Comparison of ENCODE assay signal across 13 cellular contexts in genomic region chr6:111842271-111842822, GRCh38. TPM values are rescaled to one million over a fixed set of nuclear protein-coding genes. Genes with fewer than 3 reads are reported as not detected.
DNase-seq lines count a peak whose midpoint lies in the region; ATAC-seq and TF ChIP-seq lines count a peak whose summit lies in the region.
"Had no signal": no experiment of that assay in that cellular context is flagged by ENCODE, and none has a peak within 500 bp of the region (broad histone marks: within the 10 kb centered on the region; RNA-seq: fewer than 3 reads in every experiment).

No MANE protein-coding gene starts in this region.

- no peak overlapping the region for H4K5ac ChIP-seq in IMR-90 (ENCODE audit: low read depth, low read length)

- peak overlapping the region; percentile 59 for H2AFZ ChIP-seq in IMR-90 (replicated peaks; ENCODE audit: low read length, poor library complexity)
- H2AFZ ChIP-seq in OCI-LY7 (ENCODE audit: low read length): no peak overlapping the region
- H2AFZ ChIP-seq in hepatocyte: no peak overlapping the region

- peak overlapping the region; percentile 87; the same call in 1 of the 3 replicates for H2BK15ac ChIP-seq in IMR-90 (ENCODE audit: low read depth, low read length)

- 0 out of 2 replicates have a peak overlapping the region, but pooled peaks have one; percentile 39 for H3K23ac ChIP-seq in IMR-90 (ENCODE audit: low read depth, low read length)

- no peak for TF ChIP-seq CTCF in IMR-90 (conservative IDR thresholded peaks at IDR 0.05; ENCODE audit: low read depth, low read length)
- TF ChIP-seq CTCF in OCI-LY7 (conservative IDR thresholded peaks at IDR 0.05; ENCODE audit: low read length): no peak
- no peak for TF ChIP-seq CTCF in hepatocyte (IDR thresholded peaks at IDR 0.05; ENCODE audit: poor library complexity)
- no peak for TF ChIP-seq CTCF in spleen (IDR thresholded peaks at IDR 0.05 in 8 of 11, conservative IDR thresholded peaks at IDR 0.05 in 3 of 11)
- no peak for TF ChIP-seq CTCF in A673 (conservative IDR thresholded peaks at IDR 0.05; ENCODE audit: low read depth, low read length)

- H3K4me1 ChIP-seq in IMR-90 (ENCODE audit: control insufficient read depth, insufficient read depth, low read length) (peaks cover 21% of the 10 kb centered on the region), OCI-LY7 (ENCODE audit: insufficient read depth, low read length, poor library complexity, severe bottlenecking) (peaks cover 32% of the 10 kb centered on the region), hepatocyte (ENCODE audit: insufficient read depth) (peaks cover 37% of the 10 kb centered on the region), spleen (peaks cover 51 to 100% (median 92%) of the 10 kb centered on the region in 6 donors), A673 (ENCODE audit: insufficient read depth, low read length, poor library complexity, severe bottlenecking) (no peaks in the 10 kb centered on the region)

- peak overlapping the region; percentile 18; the same call in 1 of the 2 replicates for H3K18ac ChIP-seq in IMR-90 (ENCODE audit: low read depth, low read length)

- intact Hi-C loops in IMR-90 (cut with micrococcal nuclease): no loop called here
- intact Hi-C loops in OCI-LY7 (cut with micrococcal nuclease; ENCODE audit: unreplicated experiment): loop anchor here (5.0 kb wide), 1 partner anchor 75 kb away; no protein-coding TSS in a partner anchor
- intact Hi-C loops in spleen (cut with DNase I; ENCODE audit: low total_unique reads): no loop called here
- intact Hi-C loops in A673 (cut with micrococcal nuclease; ENCODE audit: unreplicated experiment): no loop called here

- POLR2A ChIA-PET in IMR-90 (lab: Charles Lee; ENCODE audit: unreplicated experiment): no interaction called here
- POLR2A ChIA-PET in OCI-LY7 (lab: Charles Lee): interaction anchor here (0.6 to 1.0 kb wide), 3 partner anchors 26 to 244 kb away, joined by 3 to 5 read pairs (median 3); no protein-coding TSS in a partner anchor
- POLR2A ChIA-PET in A673 (lab: Charles Lee; ENCODE audit: low non-redundant PET): no interaction called here

- H4K20me1 ChIP-seq in IMR-90 (ENCODE audit: insufficient read depth, low read length) (peaks cover 7% of the 10 kb centered on the region; the same call in 1 of the 2 replicates), OCI-LY7 (ENCODE audit: insufficient read depth, low read length) (no peaks in the 10 kb centered on the region), hepatocyte (ENCODE audit: insufficient read depth, poor library complexity, severe bottlenecking) (no peaks in the 10 kb centered on the region)

- H3K56ac ChIP-seq in IMR-90 (ENCODE audit: extremely low read depth, insufficient read depth, low read length): no peak overlapping the region

- no peak overlapping the region for H3K9ac ChIP-seq in IMR-90 (ENCODE audit: low read depth, low read length)

- dilution Hi-C loops in IMR-90 (cut with HindIII; ENCODE audit: low sequenced_read_pairs, unreplicated experiment): no loop called here

- peak overlapping the region; percentile 63; the same call in 1 of the 2 replicates for H3K27ac ChIP-seq in IMR-90 (ENCODE audit: insufficient read depth, low read length)
- H3K27ac ChIP-seq in OCI-LY7 (ENCODE audit: low read depth, low read length, poor library complexity, severe bottlenecking): no peak overlapping the region
- peak overlapping the region; percentile 54 for H3K27ac ChIP-seq in hepatocyte
- H3K27ac ChIP-seq in spleen: peak overlapping the region in 7 of 8 donors; percentile 51 to 84 (median 76)
- H3K27ac ChIP-seq in A673 (ENCODE audit: low read depth, low read length, poor library complexity, severe bottlenecking): no peak overlapping the region
- H3K27ac ChIP-seq: upper lobe of right lung had no signal

- no peaks in the 10 kb centered on the region for H3K79me2 ChIP-seq in OCI-LY7 (ENCODE audit: insufficient read depth, low read depth, low read length)
- peaks cover 24% of the 10 kb centered on the region for H3K79me2 ChIP-seq in hepatocyte

- H3K9me2 ChIP-seq in OCI-LY7 (ENCODE audit: insufficient read depth, low read length) (no peaks in the 10 kb centered on the region), hepatocyte (replicated peaks; ENCODE audit: insufficient read depth) (no peaks in the 10 kb centered on the region)

- ATAC-seq in IMR-90 (ENCODE audit: low read depth): no peak
- ATAC-seq in GM18873 (IDR thresholded peaks at IDR 0.05; ENCODE audit: low FRiP score, unreplicated experiment): no peak

- no peak overlapping the region for H2AK9ac ChIP-seq in IMR-90 (replicated peaks; ENCODE audit: low read depth, low read length, poor library complexity)

- H3K4me3 ChIP-seq in IMR-90 (ENCODE audit: insufficient read depth, low read depth, low read length) (no peak overlapping the region), OCI-LY7 (ENCODE audit: low read depth, low read length, poor library complexity, severe bottlenecking) (no peak overlapping the region), hepatocyte (no peak overlapping the region), spleen (peak overlapping the region in 1 of 8 donors; percentile 16), A673 (ENCODE audit: low read depth, low read length, poor library complexity, severe bottlenecking) (no peak overlapping the region)
- H3K4me3 ChIP-seq: mucosa of descending colon, upper lobe of right lung had no signal

- H3K9me3 ChIP-seq in IMR-90 (ENCODE audit: control insufficient read depth, insufficient read depth, low read length) (no peaks in the 10 kb centered on the region), OCI-LY7 (ENCODE audit: low read length) (no peaks in the 10 kb centered on the region), hepatocyte (ENCODE audit: low read depth) (no peaks in the 10 kb centered on the region), spleen (no peaks in the 10 kb centered on the region), A673 (ENCODE audit: low read depth, low read length, poor library complexity, severe bottlenecking) (no peaks in the 10 kb centered on the region)
- H3K9me3 ChIP-seq: mucosa of descending colon, upper lobe of right lung had no signal

- CTCF ChIA-PET in IMR-90 (lab: Yijun Ruan, JAX) (no interaction called here), OCI-LY7 (lab: Charles Lee; ENCODE audit: unreplicated experiment) (no interaction called here), A673 (lab: Charles Lee) (no interaction called here)

- peak overlapping the region; percentile 29 to 57; a peak in 1 of 4 replicates for H4K8ac ChIP-seq in IMR-90 (ENCODE audit: low read depth in 2 of 2, low read length in 2 of 2)

- in situ Hi-C loops in IMR-90 (cut with MboI; ENCODE audit: low sequenced_read_pairs): no loop called here

- H3K79me1 ChIP-seq in IMR-90 (ENCODE audit: low read depth in 1 of 2, low read length in 2 of 2): peaks cover 32 to 45% of the 10 kb centered on the region in 2 experiments

- peak overlapping the region; percentile 52; the same call in 1 of the 2 replicates for H2BK20ac ChIP-seq in IMR-90 (ENCODE audit: low read depth, low read length)

- H3K14ac ChIP-seq in IMR-90 (replicated peaks; ENCODE audit: low read depth, low read length): peak overlapping the region; percentile 68; the same call in 1 of the 2 replicates

- H2BK5ac ChIP-seq in IMR-90 (ENCODE audit: low read depth, low read length, poor library complexity, severe bottlenecking): peak overlapping the region; percentile 30

- TF ChIP-seq RAD21 in IMR-90 (IDR thresholded peaks at IDR 0.05; ENCODE audit: low read length): no peak

- H4K91ac ChIP-seq in IMR-90 (ENCODE audit: insufficient read depth, low read depth, low read length): peak overlapping the region; percentile 48; the same call in 1 of the 2 replicates

- H3K27me3 ChIP-seq in IMR-90 (ENCODE audit: control insufficient read depth, insufficient read depth, low read length): no peaks in the 10 kb centered on the region
- H3K27me3 ChIP-seq in hepatocyte: no peaks in the 10 kb centered on the region
- H3K27me3 ChIP-seq in spleen (replicated peaks in 1 of 7): no peaks in the 10 kb centered on the region
- H3K27me3 ChIP-seq in A673 (replicated peaks; ENCODE audit: insufficient read depth, low read depth, low read length, poor library complexity): no peaks in the 10 kb centered on the region
- H3K27me3 ChIP-seq: upper lobe of right lung had no signal

- peak overlapping the region; percentile 63 for H2BK120ac ChIP-seq in IMR-90 (ENCODE audit: low read depth, low read length)

- H3K9me1 ChIP-seq in IMR-90 (ENCODE audit: insufficient read depth, low read length): peaks cover 10% of the 10 kb centered on the region

- H3K36me3 ChIP-seq in IMR-90 (ENCODE audit: control insufficient read depth, insufficient read depth, low read length) (peaks cover 8% of the 10 kb centered on the region; the same call in 1 of the 2 replicates), OCI-LY7 (ENCODE audit: insufficient read depth, low read length) (0 out of 2 replicates have a peak, but pooled peaks cover 8% of the 10 kb centered on the region), hepatocyte (replicated peaks; ENCODE audit: insufficient read depth, low read depth) (no peaks in the 10 kb centered on the region), spleen (peaks cover 0 to 11% (median 0%) of the 10 kb centered on the region in 6 donors), A673 (ENCODE audit: insufficient read depth, low read length, poor library complexity, severe bottlenecking) (no peaks in the 10 kb centered on the region)

- H2AK5ac ChIP-seq in IMR-90 (ENCODE audit: low read depth, low read length): peak overlapping the region; percentile 84

- no peak overlapping the region for H3K4me2 ChIP-seq in IMR-90 (ENCODE audit: low read depth, low read length)
- peak overlapping the region; percentile 37; the same call in 1 of the 2 replicates for H3K4me2 ChIP-seq in OCI-LY7 (ENCODE audit: low read length)
- H3K4me2 ChIP-seq in hepatocyte: no peak overlapping the region

- H3K4ac ChIP-seq in IMR-90 (ENCODE audit: low read depth, low read length): peak overlapping the region; percentile 78

- no peak for DNase-seq in IMR-90
- no peak for DNase-seq in OCI-LY7 (ENCODE audit: low spot score)
- no peak for DNase-seq in hepatocyte (ENCODE audit: low spot score)
- no peak for DNase-seq in spleen
- no peak for DNase-seq in A673 (ENCODE audit: low spot score)
- no peak for DNase-seq in stimulated activated naive CD4-positive, alpha-beta T cell treated with Interleukin-2 at 50 U/mL for 16 hours (lab: John Stamatoyannopoulos, UW)
- DNase-seq: activated CD4-positive, CD25-positive, alpha-beta regulatory T cell treated with anti-CD3 and anti-CD28 coated beads, Interleukin-2, amount 50 U/mL, for 72 hours; glutamatergic neuron; NCI-H1436 treated with DMSO at 0.1 percent for 48 hours; NCI-H510A treated with DMSO at 0.1 percent for 48 hours; upper lobe of right lung had no signal

- BruUV-seq in IMR-90 (replicated peaks; lab: Mats Ljungman, UMichigan): no TSS peak
- BruUV-seq in OCI-LY7 (replicated peaks; lab: Mats Ljungman, UMichigan): no TSS peak
- no TSS peak for BruUV-seq in A673 (replicated peaks; lab: Mats Ljungman, UMichigan)

- WGBS in IMR-90 (ENCODE audit: extremely low coverage in 2 of 2, insufficient read length in 1 of 2), 2 experiments: 100% methylated on average over 1 of the region's 9 CpGs; no CpG with 5 or more reads in 1 of the 2 experiments
- 91% methylated on average over 9 of the region's 9 CpGs for WGBS in hepatocyte (ENCODE audit: low lambda C conversion rate, missing lambda C conversion rate)
- 67 to 85% (median 76%) methylated on average over 9 of the region's 9 CpGs for WGBS in spleen, 5 donors

- no peak for TF ChIP-seq POLR2A in IMR-90 (IDR thresholded peaks at IDR 0.05; ENCODE audit: low read depth, low read length)
- TF ChIP-seq POLR2A in spleen (IDR thresholded peaks at IDR 0.05): no peak

RNA-seq across cellular contexts. Expression of gene FYN, which starts 30.9 kb away (rescaled TPM):
- total RNA-seq in IMR-90 (2012; rRNA removed): 36.4 and 41.1 TPM in 2 replicates
- polyA plus RNA-seq in IMR-90 (2012; rRNA removed): 30.8 and 35.1 TPM in 2 replicates
- 41.7 and 98.8 TPM in 2 replicates for polyA plus RNA-seq in IMR-90 (2012; cell fraction: cytosol; rRNA removed)
- 36.3 and 72.0 TPM in 2 replicates for polyA plus RNA-seq in IMR-90 (2012; cell fraction: nucleus; rRNA removed; ENCODE audit: low replicate concordance)
- total RNA-seq in OCI-LY7 (2014; rRNA removed; shearing (Covaris generic)): 57.3 and 65.3 TPM in 2 replicates
- 92.9 and 109 TPM in 2 replicates for total RNA-seq in OCI-LY7 (2022)
- total RNA-seq in hepatocyte: 40.0 and 65.7 TPM in 2 replicates
- polyA plus RNA-seq in hepatocyte: 63.7 and 70.1 TPM in 2 replicates
- 100 to 1,000 TPM; 193 to 409 (median 227) TPM for total RNA-seq in spleen
- 10 to 100 TPM; 56.6 to 78.1 (median 65.6) TPM for polyA plus RNA-seq in spleen
- 34.3 and 46.7 TPM in 2 replicates for total RNA-seq in A673 (2021)

Comparison
In these comparisons a context has a peak if more than half of its experiments do, and no peak if none do; other contexts are left out.
1. H3K27ac ChIP-seq: peak in IMR-90 (single experiment), hepatocyte (single experiment) and spleen (7 of 8); none in OCI-LY7 (single experiment) and A673 (single experiment).